In genomic region chr12:19530631-19531020, GRCh38 we compare ENCODE assay signal across 19 cellular contexts.
DNase-seq lines count a peak whose midpoint lies in the region; FAIRE-seq and TF ChIP-seq lines count a peak whose summit lies in the region.
"Had no signal": no experiment of that assay in that cellular context is flagged by ENCODE, and none has a peak within 500 bp of the region (broad histone marks: within the 10 kb centered on the region; RNA-seq: fewer than 3 reads in every experiment).

No MANE protein-coding gene starts in this region.

- H3K79me1 ChIP-seq in mesenchymal stem cell (replicated peaks; ENCODE audit: low read length, poor library complexity, severe bottlenecking) (peaks cover 3% of the 10 kb centered on the region), mesendoderm (ENCODE audit: low read length) (no peaks in the 10 kb centered on the region)

- H3K56ac ChIP-seq in mesendoderm (ENCODE audit: low read length) = no peak overlapping the region

- DNase-seq in AG10803 (ENCODE audit: low read depth) (peak; percentile 72), NCI-H460 (ENCODE audit: extremely low read depth, low read depth) (peak; percentile 18), endothelial cell of umbilical vein (ENCODE audit: low read depth, low spot score) (no peak), mesenchymal stem cell (peak; percentile 56), mesendoderm (no peak), hippocampal formation (lab: John Stamatoyannopoulos, UW) (no peak), NCI-H1694 treated with DMSO at 0.1 percent for 48 hours (lab: John Stamatoyannopoulos, UW) (no peak), NCI-H774 (lab: John Stamatoyannopoulos, UW) (no peak)
- DNase-seq: activated CD4-positive, alpha-beta T cell treated with anti-CD3 and anti-CD28 coated beads for 4 hours; activated CD8-positive, alpha-beta memory T cell treated with anti-CD3 and anti-CD28 coated beads, Interleukin-2, amount 50 U/mL, for 48 hours; caudate nucleus; COR-L47; effector memory CD4-positive, alpha-beta T cell; mucosa of descending colon; nucleus accumbens; Right ventricle myocardium superior; upper lobe of left lung had no signal

- H3K4me2 ChIP-seq in endothelial cell of umbilical vein (ENCODE audit: insufficient read depth, low read length) (peak overlapping the region; percentile 79), mesenchymal stem cell (ENCODE audit: low read length, poor library complexity, severe bottlenecking) (no peak overlapping the region), mesendoderm (ENCODE audit: low read length) (no peak overlapping the region)

- no peak overlapping the region for H2BK12ac ChIP-seq in mesenchymal stem cell (ENCODE audit: low read length in 2 of 2)

- H3K14ac ChIP-seq in mesenchymal stem cell (ENCODE audit: low read length in 2 of 2) = no peak overlapping the region

- H3K9ac ChIP-seq in endothelial cell of umbilical vein (replicated peaks; ENCODE audit: extremely low read depth, insufficient read depth, low read length) (no peak overlapping the region), mesenchymal stem cell (ENCODE audit: low read length) (no peak overlapping the region), mesendoderm (ENCODE audit: low read length) (no peak overlapping the region)

- peaks cover 36% of the 10 kb centered on the region for H3K4me1 ChIP-seq in endothelial cell of umbilical vein (ENCODE audit: control insufficient read depth, extremely low read depth, insufficient read depth, low read length)
- H3K4me1 ChIP-seq in mesenchymal stem cell (ENCODE audit: control insufficient read depth, insufficient read depth, low read depth, low read length) = no peaks in the 10 kb centered on the region
- H3K4me1 ChIP-seq in mesendoderm (ENCODE audit: control insufficient read depth, low read depth, low read length) = no peaks in the 10 kb centered on the region

- H2AFZ ChIP-seq in endothelial cell of umbilical vein (ENCODE audit: low read depth, low read length) = no peak overlapping the region
- H2AFZ ChIP-seq in mesenchymal stem cell (ENCODE audit: low read depth, low read length) = no peak overlapping the region

- CTCF ChIA-PET in endothelial cell of umbilical vein (lab: Charles Lee) = interaction anchor here (1.2 to 1.6 kb wide), 2 partner anchors 16 to 41 kb away, joined by 3 to 6 read pairs; no protein-coding TSS in a partner anchor

- TF ChIP-seq POLR2A in endothelial cell of umbilical vein (IDR thresholded peaks at IDR 0.05; ENCODE audit: low read depth, low read length) = no peak

- no peaks in the 10 kb centered on the region for H3K9me1 ChIP-seq in endothelial cell of umbilical vein (replicated peaks; ENCODE audit: control insufficient read depth, extremely low read depth, insufficient read depth, low read length)

- H2BK120ac ChIP-seq in mesenchymal stem cell (ENCODE audit: low read depth, low read length) (no peak overlapping the region), mesendoderm (ENCODE audit: low read depth, low read length) (no peak overlapping the region)

- H2AK5ac ChIP-seq in mesenchymal stem cell (ENCODE audit: low read length, severe bottlenecking) (no peak overlapping the region), mesendoderm (ENCODE audit: low read length) (no peak overlapping the region)

- POLR2A ChIA-PET in endothelial cell of umbilical vein (lab: Charles Lee) = no interaction called here

- H3K27me3 ChIP-seq in endothelial cell of umbilical vein (ENCODE audit: control insufficient read depth in 2 of 2, insufficient read depth in 2 of 2, low read length in 2 of 2) (no peaks in the 10 kb centered on the region), mesenchymal stem cell (ENCODE audit: control insufficient read depth in 1 of 2, insufficient read depth in 1 of 2, low read length in 2 of 2) (no peaks in the 10 kb centered on the region), mesendoderm (ENCODE audit: insufficient read depth, low read length, poor library complexity) (no peaks in the 10 kb centered on the region)
- H3K27me3 ChIP-seq: upper lobe of left lung had no signal

- H3K4me3 ChIP-seq in AG10803 (ENCODE audit: low read length) (no peak overlapping the region), endothelial cell of umbilical vein (replicated peaks in 1 of 3; ENCODE audit: insufficient read depth in 1 of 3, low read depth in 1 of 3, low read length in 3 of 3) (no peak overlapping the region), mesenchymal stem cell (ENCODE audit: insufficient read depth in 1 of 2, low read depth in 1 of 2, low read length in 2 of 2) (no peak overlapping the region), mesendoderm (ENCODE audit: low read length) (no peak overlapping the region)
- H3K4me3 ChIP-seq: mucosa of descending colon, skin epidermis, upper lobe of left lung had no signal

- H2BK15ac ChIP-seq in mesenchymal stem cell (ENCODE audit: low read depth, poor library complexity, severe bottlenecking) = no peak overlapping the region
- H2BK15ac ChIP-seq in mesendoderm (replicated peaks; ENCODE audit: low read depth) = no peak overlapping the region

- FAIRE-seq in endothelial cell of umbilical vein (lab: Jason Lieb, UNC) = no peak
- FAIRE-seq: GM12892 had no signal

- BruUV-seq in endothelial cell of umbilical vein (replicated peaks; lab: Mats Ljungman, UMichigan) = no TSS peak

- H2BK5ac ChIP-seq in mesenchymal stem cell (ENCODE audit: low read depth, low read length, poor library complexity, severe bottlenecking) (no peak overlapping the region), mesendoderm (ENCODE audit: low read length) (no peak overlapping the region)

- no peaks in the 10 kb centered on the region for H3K36me3 ChIP-seq in endothelial cell of umbilical vein (ENCODE audit: control insufficient read depth in 2 of 2, extremely low read depth in 1 of 2, insufficient read depth in 2 of 2, low read length in 2 of 2)
- peaks cover 2 to 6% of the 10 kb centered on the region in 2 experiments for H3K36me3 ChIP-seq in mesenchymal stem cell (ENCODE audit: control insufficient read depth in 1 of 2, insufficient read depth in 2 of 2, low read depth in 1 of 2, low read length in 2 of 2)
- no peaks in the 10 kb centered on the region for H3K36me3 ChIP-seq in mesendoderm (ENCODE audit: control insufficient read depth, insufficient read depth, low read length)
- H3K36me3 ChIP-seq: upper lobe of left lung had no signal

- dilution Hi-C loops in endothelial cell of umbilical vein (cut with MboI; ENCODE audit: extremely low pct_ligation_motif_present, low sequenced_read_pairs) = no loop called here

- no peaks in the 10 kb centered on the region for H3K79me2 ChIP-seq in endothelial cell of umbilical vein (ENCODE audit: control insufficient read depth, insufficient read depth, low read length)
- H3K79me2 ChIP-seq in mesendoderm (ENCODE audit: control insufficient read depth, insufficient read depth, low read length) = no peaks in the 10 kb centered on the region

- intact Hi-C loops in endothelial cell of umbilical vein (cut with micrococcal nuclease) = loop anchor here (1.0 kb wide), 2 partner anchors 17 to 45 kb away; no protein-coding TSS in a partner anchor

- no peak overlapping the region for H4K91ac ChIP-seq in mesenchymal stem cell (ENCODE audit: low read length)

- no peak overlapping the region for H4K5ac ChIP-seq in mesendoderm (ENCODE audit: low read length)

- TF ChIP-seq CTCF in AG10803 (conservative IDR thresholded peaks at IDR 0.05; ENCODE audit: low read length) = no peak
- no peak for TF ChIP-seq CTCF in endothelial cell of umbilical vein (IDR thresholded peaks at IDR 0.05; ENCODE audit: extremely low read depth in 1 of 2, insufficient read depth in 1 of 2, low read depth in 1 of 2, low read length in 2 of 2)

- H3K4ac ChIP-seq in mesenchymal stem cell (ENCODE audit: low read depth in 1 of 2, low read length in 2 of 2) (no peak overlapping the region), mesendoderm (ENCODE audit: low read depth, low read length) (no peak overlapping the region)

- no peaks in the 10 kb centered on the region for H4K20me1 ChIP-seq in endothelial cell of umbilical vein (replicated peaks; ENCODE audit: control insufficient read depth, extremely low read depth, insufficient read depth, low read length)

- H3K18ac ChIP-seq in mesenchymal stem cell (ENCODE audit: low read depth in 1 of 2, low read length in 2 of 2) (no peak overlapping the region), mesendoderm (ENCODE audit: low read length) (no peak overlapping the region)

- H3K27ac ChIP-seq in endothelial cell of umbilical vein (ENCODE audit: insufficient read depth, low read depth, low read length) (peak overlapping the region; percentile 84), mesenchymal stem cell (ENCODE audit: low read length, poor library complexity, severe bottlenecking) (no peak overlapping the region), mesendoderm (ENCODE audit: low read depth, low read length) (no peak overlapping the region)
- H3K27ac ChIP-seq: skin epidermis, upper lobe of left lung had no signal

- H4K8ac ChIP-seq in mesenchymal stem cell (ENCODE audit: low read length) = no peak overlapping the region
- H4K8ac ChIP-seq in mesendoderm (ENCODE audit: low read depth, low read length) = no peak overlapping the region

- no peaks in the 10 kb centered on the region for H3K9me3 ChIP-seq in endothelial cell of umbilical vein (replicated peaks; ENCODE audit: control insufficient read depth, insufficient read depth, low read length)
- H3K9me3 ChIP-seq in mesenchymal stem cell (ENCODE audit: control insufficient read depth, low read length) = peaks cover 7% of the 10 kb centered on the region

- H3K23ac ChIP-seq in mesenchymal stem cell (ENCODE audit: low read length in 2 of 2) = no peak overlapping the region
- no peak overlapping the region for H3K23ac ChIP-seq in mesendoderm (ENCODE audit: low read length)

TF ChIP-seq in endothelial cell of umbilical vein, 7 proteins besides CTCF, POLR2A, EP300 and RAD21:
- TF ChIP-seq JUN (IDR thresholded peaks at IDR 0.05; ENCODE audit: borderline replicate concordance, insufficient read depth, insufficient read length, low read depth) = no peak
- no peak for TF ChIP-seq GATA2 (IDR thresholded peaks at IDR 0.05; ENCODE audit: insufficient read depth, insufficient read length, low read depth, low read length)
- no peak for TF ChIP-seq MYC (IDR thresholded peaks at IDR 0.05; ENCODE audit: low read depth, low read length)
- no peak for TF ChIP-seq MAX (IDR thresholded peaks at IDR 0.05; ENCODE audit: insufficient read depth, insufficient read length)
- no peak for TF ChIP-seq POLR2AphosphoS5 (IDR thresholded peaks at IDR 0.05; ENCODE audit: insufficient read depth, low read depth, low read length)
- no peak for TF ChIP-seq EZH2 (IDR thresholded peaks at IDR 0.05; ENCODE audit: borderline replicate concordance, low read depth, low read length, severe bottlenecking)
- no peak for TF ChIP-seq FOS (IDR thresholded peaks at IDR 0.05; ENCODE audit: borderline replicate concordance, insufficient read depth, low read length)

Comparison
In these comparisons a context has a peak if more than half of its experiments do, and no peak if none do; other contexts are left out.
1. DNase-seq: peak in AG10803 (single experiment), NCI-H460 (single experiment) and mesenchymal stem cell (single experiment); none in endothelial cell of umbilical vein (single experiment), mesendoderm (single experiment), hippocampal formation (0 of 2), NCI-H1694 treated with DMSO at 0.1 percent for 48 hours (single experiment) and NCI-H774 (single experiment).